ENCODE assay signal across 13 cellular contexts in genomic region chr12:98419101-98419794, GRCh38.
DNase-seq lines count a peak whose midpoint lies in the region; ATAC-seq and TF ChIP-seq lines count a peak whose summit lies in the region.
"Had no signal": no experiment of that assay in that cellular context is flagged by ENCODE, and none has a peak within 500 bp of the region (broad histone marks: within the 10 kb centered on the region; RNA-seq: fewer than 3 reads in every experiment).

No MANE protein-coding gene starts in this region.

- TF ChIP-seq CTCF in BJ (IDR thresholded peaks at IDR 0.05; ENCODE audit: insufficient read depth, low read depth, low read length) (no peak), gastroesophageal sphincter (IDR thresholded peaks at IDR 0.05) (no peak)

- no peaks in the 10 kb centered on the region for H3K9me3 ChIP-seq in gastroesophageal sphincter

- CTCF ChIA-PET in BJ (lab: Yijun Ruan, JAX), result interaction anchor here (0.9 to 1.3 kb wide), 4 partner anchors 21 to 115 kb away, joined by 3 to 6 read pairs (median 4); partner anchors contain the start of gene TMPO

- H3K4me3 ChIP-seq in BJ (ENCODE audit: low read depth, low read length), result 0 out of 2 replicates have a peak overlapping the region, but pooled peaks have one; percentile 14
- H3K4me3 ChIP-seq in gastroesophageal sphincter, result no peak overlapping the region
- H3K4me3 ChIP-seq in skeletal muscle cell (ENCODE audit: low read depth, low read length), result peak overlapping the region; percentile 29

- TF ChIP-seq EP300 in gastroesophageal sphincter (IDR thresholded peaks at IDR 0.05), result no peak

- no peak for TF ChIP-seq POLR2A in gastroesophageal sphincter (IDR thresholded peaks at IDR 0.05)

- peaks cover 0 to 27% (median 18%) of the 10 kb centered on the region in 3 donors for H3K4me1 ChIP-seq in gastroesophageal sphincter

- no peaks in the 10 kb centered on the region for H3K27me3 ChIP-seq in BJ (ENCODE audit: control insufficient read depth, insufficient read depth, low read length)
- no peaks in the 10 kb centered on the region for H3K27me3 ChIP-seq in gastroesophageal sphincter

- ATAC-seq in SK-N-SH treated with all-trans-retinoic acid at 6 μM for 48 hours (peak; percentile 7), gastroesophageal sphincter (no peak), GM21423 (IDR thresholded peaks at IDR 0.05; ENCODE audit: unreplicated experiment) (no peak)

- DNase-seq in BJ (ENCODE audit: low read depth) (no peak), skeletal muscle cell (ENCODE audit: low read depth) (no peak), A172 (ENCODE audit: low spot score) (no peak), NCI-H446 (lab: John Stamatoyannopoulos, UW) (no peak), NOMO-1 treated with dmso at 0.1 percent for 144 hours (lab: John Stamatoyannopoulos, UW; ENCODE audit: unreplicated experiment) (no peak)
- DNase-seq: activated T-cell treated with anti-CD3 and anti-CD28 coated beads for 4 hours; C1 segment of cervical spinal cord; NCI-H2081; stimulated activated CD4-positive, alpha-beta T cell treated with anti-CD3 and anti-CD28 coated beads, Interleukin-12 subunit alpha, Interleukin-12 subunit beta, amount 100 ng/mL, for 4 hours had no signal

- WGBS in gastroesophageal sphincter (ENCODE audit: low coverage in 1 of 2), 2 donors, result 35 to 43% methylated on average over 3 to 8 of the region's 8 CpGs

- H3K36me3 ChIP-seq in BJ (ENCODE audit: control insufficient read depth, insufficient read depth, low read length) (no peaks in the 10 kb centered on the region), gastroesophageal sphincter (no peaks in the 10 kb centered on the region)

- H3K27ac ChIP-seq in gastroesophageal sphincter, result peak overlapping the region in 3 of 4 donors; percentile 78 to 90 (median 83)
- H3K27ac ChIP-seq: KMS-11 had no signal

- POLR2A ChIA-PET in BJ (lab: Charles Lee), result no interaction called here

TF ChIP-seq in SK-N-SH treated with all-trans-retinoic acid at 6 μM for 48 hours, 23 proteins besides CTCF, POLR2A, EP300 and RAD21:
- TF ChIP-seq CREB5 (CRISPR knock-in tag; IDR thresholded peaks at IDR 0.05; ENCODE audit: low read depth) (no peak), CSDC2 (CRISPR knock-in tag; IDR thresholded peaks at IDR 0.05) (no peak), TSHZ2 (CRISPR knock-in tag; IDR thresholded peaks at IDR 0.05) (no peak), TCF4 (CRISPR knock-in tag; IDR thresholded peaks at IDR 0.05; ENCODE audit: borderline replicate concordance) (no peak), PATZ1 (CRISPR knock-in tag; IDR thresholded peaks at IDR 0.05; ENCODE audit: borderline replicate concordance) (no peak), BACH2 (CRISPR knock-in tag; IDR thresholded peaks at IDR 0.05; ENCODE audit: borderline replicate concordance) (no peak)

Comparison
In these comparisons a context has a peak if more than half of its experiments do, and no peak if none do; other contexts are left out.
1. H3K4me3 ChIP-seq: peak in BJ (single experiment) and skeletal muscle cell (single experiment); none in gastroesophageal sphincter (0 of 2).